ENCODE assay signal across 30 cellular contexts in genomic region chr9:121916008-121916407, GRCh38.
DNase-seq lines count a peak whose midpoint lies in the region; ATAC-seq and TF ChIP-seq lines count a peak whose summit lies in the region.
"Had no signal": no experiment of that assay in that cellular context is flagged by ENCODE, and none has a peak within 500 bp of the region (broad histone marks: within the 10 kb centered on the region; RNA-seq: fewer than 3 reads in every experiment).

No MANE protein-coding gene starts in this region.

- H3K9me3 Mint-ChIP-seq in nephron progenitor cell: no peaks in the 10 kb centered on the region
- H3K9me3 Mint-ChIP-seq: activated naive CD4-positive, alpha-beta T cell treated with anti-CD3 and anti-CD28 coated beads, Interleukin-2, amount 10 ng/mL, durations not matched to agents 7 days and 5 days; activated T-cell treated with anti-CD3 and anti-CD28 coated beads, Interleukin-2, amount 50 U/mL, for 4 hours; H9; natural killer cell treated with Interleukin-12 subunit alpha and Interleukin-12 subunit beta and Interleukin-15 and Interleukin-18, amount 100 ng/mL, for 72 hours; stimulated activated naive CD8-positive, alpha-beta T cell treated with anti-CD3 and anti-CD28 coated beads, Interleukin-15, Interleukin-2, amounts not matched to agents 100 ng/mL and 50 ng/mL, for 24 hours had no signal

- no peak overlapping the region for H3K27ac Mint-ChIP-seq in nephron progenitor cell
- H3K27ac Mint-ChIP-seq: activated CD4-positive, alpha-beta T cell treated with anti-CD3 and anti-CD28 coated beads for 36 hours; activated naive CD4-positive, alpha-beta T cell treated with anti-CD3 and anti-CD28 coated beads, Interleukin-2, amount 10 ng/mL, durations not matched to agents 7 days and 5 days; H9; natural killer cell treated with Interleukin-12 subunit alpha and Interleukin-12 subunit beta and Interleukin-15 and Interleukin-18, amount 100 ng/mL, for 72 hours; stimulated activated naive CD8-positive, alpha-beta T cell treated with anti-CD3 and anti-CD28 coated beads, Interleukin-15, Interleukin-2, amounts not matched to agents 100 ng/mL and 50 ng/mL, for 24 hours; T-helper 17 cell had no signal

- H3K27me3 Mint-ChIP-seq in nephron progenitor cell (ENCODE audit: low read depth, poor library complexity): no peaks in the 10 kb centered on the region
- H3K27me3 Mint-ChIP-seq: activated CD4-positive, alpha-beta T cell treated with anti-CD3 and anti-CD28 coated beads for 36 hours; natural killer cell treated with Interleukin-12 subunit alpha and Interleukin-12 subunit beta and Interleukin-15 and Interleukin-18, amount 100 ng/mL, for 72 hours; stimulated activated naive CD8-positive, alpha-beta T cell treated with anti-CD3 and anti-CD28 coated beads, Interleukin-15, Interleukin-2, amounts not matched to agents 100 ng/mL and 50 ng/mL, for 24 hours; T-helper 17 cell had no signal

- no peak for ATAC-seq in HG03280 (IDR thresholded peaks at IDR 0.05; ENCODE audit: unreplicated experiment)
- ATAC-seq: activated CD4-positive, alpha-beta T cell treated with anti-CD3 and anti-CD28 coated beads for 36 hours; activated T-cell treated with anti-CD3 and anti-CD28 coated beads, Interleukin-2, amount 50 U/mL, for 4 hours; heart left ventricle; left lobe of liver; T-helper 17 cell had no signal

- H3K4me3 Mint-ChIP-seq in nephron progenitor cell: no peak overlapping the region
- H3K4me3 Mint-ChIP-seq: activated CD4-positive, alpha-beta T cell treated with anti-CD3 and anti-CD28 coated beads for 36 hours; activated naive CD4-positive, alpha-beta T cell treated with anti-CD3 and anti-CD28 coated beads, Interleukin-2, amount 10 ng/mL, durations not matched to agents 7 days and 5 days; activated T-cell treated with anti-CD3 and anti-CD28 coated beads, Interleukin-2, amount 50 U/mL, for 4 hours; H9; natural killer cell treated with Interleukin-12 subunit alpha and Interleukin-12 subunit beta and Interleukin-15 and Interleukin-18, amount 100 ng/mL, for 72 hours; stimulated activated naive CD8-positive, alpha-beta T cell treated with anti-CD3 and anti-CD28 coated beads, Interleukin-15, Interleukin-2, amounts not matched to agents 100 ng/mL and 50 ng/mL, for 24 hours; T-helper 17 cell had no signal

- TF ChIP-seq CTCF in nephron progenitor cell (IDR thresholded peaks at IDR 0.05): no peak

- H3K36me3 Mint-ChIP-seq in nephron progenitor cell (ENCODE audit: low read depth): no peaks in the 10 kb centered on the region
- H3K36me3 Mint-ChIP-seq: activated naive CD4-positive, alpha-beta T cell treated with anti-CD3 and anti-CD28 coated beads, Interleukin-2, amount 10 ng/mL, durations not matched to agents 7 days and 5 days; natural killer cell treated with Interleukin-12 subunit alpha and Interleukin-12 subunit beta and Interleukin-15 and Interleukin-18, amount 100 ng/mL, for 72 hours had no signal

- DNase-seq in EH (ENCODE audit: low read depth): peak; percentile 73
- peak; percentile 12 for DNase-seq in RKO (ENCODE audit: low spot score)
- DNase-seq in dedifferentiated amniotic fluid mesenchymal stem cell (ENCODE audit: extremely low spot score): peak; percentile 18
- peak; percentile 16 for DNase-seq in kidney tubule cell (ENCODE audit: low spot score)
- DNase-seq in SKM-1 (lab: John Stamatoyannopoulos, UW; ENCODE audit: unreplicated experiment): no peak
- DNase-seq in NCI-H345 (lab: John Stamatoyannopoulos, UW): no peak
- no peak for DNase-seq in nephron progenitor cell
- DNase-seq: activated CD4-positive, alpha-beta T cell treated with anti-CD3 and anti-CD28 coated beads for 36 hours; activated CD8-positive, alpha-beta memory T cell treated with anti-CD3 and anti-CD28 coated beads for 24 hours; activated naive CD4-positive, alpha-beta T cell treated with anti-CD3 and anti-CD28 coated beads, Interleukin-2, amount 10 ng/mL, durations not matched to agents 7 days and 5 days; activated T-cell treated with anti-CD3 and anti-CD28 coated beads, Interleukin-2, amount 50 U/mL, for 4 hours; aorta; cerebellar nuclear complex; effector CD4-positive, alpha-beta T cell; H9; heart left ventricle; KG1; midbrain; NCI-H187 treated with DMSO at 0.1 percent for 48 hours; NCI-H2227 treated with DMSO at 0.1 percent for 48 hours; NCI-H774; ovary; PC-9; stimulated activated CD4-positive, alpha-beta T cell treated with anti-CD3 and anti-CD28 coated beads, Interleukin-12 subunit alpha, Interleukin-12 subunit beta, amount 100 ng/mL, for 4 hours; stimulated activated CD4-positive, alpha-beta T cell treated with anti-CD3 and anti-CD28 coated beads, Interleukin-4, amount 100 ng/mL, for 4 hours; T-helper 17 cell had no signal

- H3K4me1 Mint-ChIP-seq in nephron progenitor cell: peaks cover 6% of the 10 kb centered on the region
- H3K4me1 Mint-ChIP-seq: activated naive CD4-positive, alpha-beta T cell treated with anti-CD3 and anti-CD28 coated beads, Interleukin-2, amount 10 ng/mL, durations not matched to agents 7 days and 5 days; H9 had no signal

Comparison
In these comparisons a context has a peak if more than half of its experiments do, and no peak if none do; other contexts are left out.
1. DNase-seq: peak in EH (single experiment), RKO (single experiment), dedifferentiated amniotic fluid mesenchymal stem cell (single experiment) and kidney tubule cell (single experiment); none in SKM-1 (single experiment), NCI-H345 (single experiment) and nephron progenitor cell (single experiment).